21 cellular contexts compared by ENCODE assay signal in the genomic region with DNA sequence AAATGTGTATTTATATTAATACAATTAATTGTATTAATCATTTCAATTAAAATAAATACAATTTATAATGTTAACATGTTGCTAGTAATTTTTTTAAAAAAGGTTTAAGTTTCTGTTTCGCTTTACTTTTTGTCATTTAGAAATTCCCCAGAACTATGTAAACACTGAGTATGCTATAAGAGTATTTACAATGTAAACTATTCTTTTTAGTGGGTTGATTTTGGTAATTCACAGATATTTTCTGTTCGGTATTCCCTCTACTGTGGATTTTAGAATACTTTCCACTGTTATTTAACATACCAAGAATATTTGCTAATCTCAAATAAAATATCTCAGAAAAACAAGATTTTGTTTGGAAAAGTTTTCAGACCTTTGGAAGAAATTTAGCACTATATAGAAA.
"Had no signal": no experiment of that assay in that cellular context is flagged by ENCODE, and none has a peak within 500 bp of the region (broad histone marks: within the 10 kb centered on the region; RNA-seq: fewer than 3 reads in every experiment).

No MANE protein-coding gene starts in this region.

- H3K27ac ChIP-seq: esophagus muscularis mucosa, heart right ventricle, neural progenitor cell, VCaP had no signal

- H3K4me3 ChIP-seq: esophagus muscularis mucosa, heart right ventricle, lung, neural progenitor cell, tibial artery had no signal

- H3K27me3 ChIP-seq: esophagus muscularis mucosa, heart right ventricle, neural progenitor cell, tibial artery had no signal

- H3K9me3 ChIP-seq: esophagus muscularis mucosa, heart right ventricle, tibial artery had no signal

- H3K9ac ChIP-seq: neural progenitor cell had no signal

- H3K4me1 ChIP-seq: esophagus muscularis mucosa, heart right ventricle, neural progenitor cell had no signal

- H3K4me2 ChIP-seq: neural progenitor cell had no signal

- DNase-seq: activated CD4-positive, alpha-beta memory T cell treated with anti-CD3 and anti-CD28 coated beads, Interleukin-2, amount 10 ng/mL, durations not matched to agents 7 days and 5 days; activated CD4-positive, alpha-beta T cell treated with anti-CD3 and anti-CD28 coated beads, Interleukin-2, amount 10 ng/mL, durations not matched to agents 24 days and 14 days; activated effector memory CD4-positive, alpha-beta T cell treated with Interleukin-2 at 50 U/mL for 16 hours; activated naive CD4-positive, alpha-beta T cell treated with anti-CD3 and anti-CD28 coated beads for 36 hours; activated T-cell treated with anti-CD3 and anti-CD28 coated beads, Interleukin-2, amount 50 U/mL, for 72 hours; cerebellar nuclear complex; dermis blood vessel endothelial cell; effector memory CD4-positive, alpha-beta T cell; heart right ventricle; naive thymus-derived CD8-positive, alpha-beta T cell; retina; stimulated activated CD4-positive, alpha-beta T cell treated with anti-CD3 and anti-CD28 coated beads, Interleukin-4, amount 100 ng/mL, for 24 hours; stimulated activated naive CD4-positive, alpha-beta T cell treated with Interleukin-2 at 50 U/mL for 16 hours; tibial artery had no signal

- ATAC-seq: activated CD4-positive, CD25-positive, alpha-beta regulatory T cell treated with anti-CD3 and anti-CD28 coated beads, Interleukin-2, amount 50 U/mL, for 24 hours; activated T-cell treated with anti-CD3 and anti-CD28 coated beads, Interleukin-2, amount 50 U/mL, for 72 hours; heart right ventricle; left lobe of liver; naive thymus-derived CD8-positive, alpha-beta T cell had no signal

- H3K36me3 ChIP-seq: esophagus muscularis mucosa, heart right ventricle, neural progenitor cell, tibial artery had no signal

- FAIRE-seq: endothelial cell of umbilical vein had no signal

- H2AFZ ChIP-seq: neural progenitor cell had no signal
